1 cellular context compared by ENCODE assay signal in the genomic region with DNA sequence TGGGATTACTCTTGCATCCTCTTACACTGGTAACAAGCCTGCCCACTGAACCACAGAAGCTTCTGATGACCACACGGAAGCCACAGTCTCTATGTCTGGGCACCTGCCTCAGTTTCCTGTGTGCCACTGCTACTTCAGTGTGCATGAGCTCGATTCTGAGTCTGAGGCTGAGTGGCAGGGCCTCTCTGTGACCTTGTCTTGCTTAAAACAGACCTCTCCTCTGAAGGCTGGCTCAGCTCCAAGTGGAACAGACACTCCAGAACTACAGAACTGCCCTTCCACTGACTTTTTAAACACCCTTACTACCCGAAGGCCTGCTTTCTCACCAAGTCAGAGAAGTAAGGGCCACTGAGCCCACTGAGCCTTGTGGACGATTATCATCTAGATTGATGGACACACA. TPM values are rescaled to one million over a fixed set of nuclear protein-coding genes. Genes with fewer than 3 reads are reported as not detected.
"Had no signal": no experiment of that assay in that cellular context is flagged by ENCODE, and none has a peak within 500 bp of the region (broad histone marks: within the 10 kb centered on the region; RNA-seq: fewer than 3 reads in every experiment).

No MANE protein-coding gene starts in this region.

RNA-seq across cellular contexts. Expression of gene MAGEH1, which starts 8.0 kb away (rescaled TPM):
- total RNA-seq: MCF 10A had no signal

RNA-seq across cellular contexts. Expression of gene USP51, which starts 29.7 kb away (rescaled TPM):
- total RNA-seq: MCF 10A had no signal
